ENCODE assay signal across 9 cellular contexts in the genomic region with DNA sequence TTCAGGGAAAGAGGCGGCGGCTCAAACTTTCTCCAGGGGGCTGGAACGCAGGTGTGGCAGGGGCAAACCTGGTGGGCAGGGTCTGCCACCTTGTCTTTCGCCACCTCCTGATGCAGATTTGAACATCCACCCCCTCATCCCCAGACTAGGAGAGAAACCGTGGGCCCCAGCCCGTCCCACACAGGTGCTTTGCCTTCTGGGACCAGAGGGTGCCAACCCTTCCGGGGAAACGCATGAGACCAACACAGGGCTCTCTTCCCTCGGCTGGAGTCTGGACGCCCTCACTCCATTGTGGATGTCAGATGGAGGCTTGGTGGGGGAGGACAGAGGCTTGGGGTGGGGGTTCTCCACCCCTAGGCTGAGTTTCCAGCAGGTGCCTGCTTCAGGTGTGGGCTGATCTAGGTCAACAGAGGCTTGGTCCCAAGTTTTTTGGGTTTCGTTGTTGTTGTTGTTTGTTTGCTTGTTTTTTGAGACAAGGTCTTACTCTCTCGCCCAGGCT. TPM values are rescaled to one million over a fixed set of nuclear protein-coding genes. Genes with fewer than 3 reads are reported as not detected.
DNase-seq lines count a peak whose midpoint lies in the region; ATAC-seq and TF ChIP-seq lines count a peak whose summit lies in the region.
"Had no signal": no experiment of that assay in that cellular context is flagged by ENCODE, and none has a peak within 500 bp of the region (broad histone marks: within the 10 kb centered on the region; RNA-seq: fewer than 3 reads in every experiment).

No MANE protein-coding gene starts in this region.

- no peak overlapping the region for H2AFZ ChIP-seq in H9 (ENCODE audit: low read length)

- no peak overlapping the region for H4K91ac ChIP-seq in H9 (ENCODE audit: insufficient read length, low read depth, low read length)

- H3K14ac ChIP-seq in H9 (ENCODE audit: insufficient read depth, low read length): no peak overlapping the region

- H3K9ac ChIP-seq in H9 (ENCODE audit: extremely low read depth, insufficient read length, low read length): no peak overlapping the region

- no peak overlapping the region for H2BK120ac ChIP-seq in H9 (ENCODE audit: low read depth, low read length, poor library complexity, severe bottlenecking)

- H3K36me3 ChIP-seq in A673 (ENCODE audit: insufficient read depth, low read length, poor library complexity, severe bottlenecking): no peaks in the 10 kb centered on the region
- no peaks in the 10 kb centered on the region for H3K36me3 ChIP-seq in muscle layer of duodenum (ENCODE audit: control insufficient read depth in 1 of 2, insufficient read depth in 2 of 2, low read length in 2 of 2)

- H2BK5ac ChIP-seq in H9 (ENCODE audit: insufficient read length, low read length): no peak overlapping the region

- H3K27me3 Mint-ChIP-seq in H9 (ENCODE audit: low read depth) (peaks cover 48% of the 10 kb centered on the region), brain (peaks cover 2% of the 10 kb centered on the region)

- H2BK20ac ChIP-seq in H9 (ENCODE audit: low read depth, low read length, poor library complexity, severe bottlenecking): no peak overlapping the region

- no peak overlapping the region for H4K5ac ChIP-seq in H9 (ENCODE audit: insufficient read length, low read depth, low read length)

- no peaks in the 10 kb centered on the region for H3K79me1 ChIP-seq in H9 (ENCODE audit: insufficient read depth, low read depth, low read length, poor library complexity, severe bottlenecking)

- no peak overlapping the region for H3K56ac ChIP-seq in H9 (ENCODE audit: insufficient read length, low read depth, low read length)

- no TSS peak for BruUV-seq in A673 (replicated peaks; lab: Mats Ljungman, UMichigan)

- H2AK5ac ChIP-seq in H9 (ENCODE audit: insufficient read length, low read length): no peak overlapping the region

- no peaks in the 10 kb centered on the region for H3K79me2 ChIP-seq in H9 (ENCODE audit: insufficient read depth, low read length)

- H3K4me1 Mint-ChIP-seq in H9 (peaks cover 25 to 34% of the 10 kb centered on the region in 2 experiments), brain (peaks cover 60% of the 10 kb centered on the region)

- H4K20me1 ChIP-seq in H9 (ENCODE audit: control insufficient read depth, insufficient read depth, insufficient read length): no peaks in the 10 kb centered on the region

- ATAC-seq in HG03520 (IDR thresholded peaks at IDR 0.05; ENCODE audit: unreplicated experiment): no peak

- no peak overlapping the region for H3T11ph ChIP-seq in H9 (ENCODE audit: low read length)

- no peak overlapping the region for H2BK12ac ChIP-seq in H9 (ENCODE audit: insufficient read length, low read depth, low read length)

- H3K4me1 ChIP-seq in A673 (ENCODE audit: insufficient read depth, low read length, poor library complexity, severe bottlenecking) (peaks cover 46% of the 10 kb centered on the region), H9 (ENCODE audit: insufficient read depth, low read length) (peaks cover 5% of the 10 kb centered on the region; the same call in 1 of the 2 replicates), muscle layer of duodenum (ENCODE audit: control insufficient read depth in 1 of 2, insufficient read depth in 2 of 2, low read length in 2 of 2) (peaks cover 6 to 15% of the 10 kb centered on the region in 2 donors)

- H3K4me3 ChIP-seq in A673 (ENCODE audit: low read depth, low read length, poor library complexity, severe bottlenecking): peak overlapping the region; percentile 81
- peak overlapping the region; percentile 64 to 70 for H3K4me3 ChIP-seq in muscle layer of duodenum (ENCODE audit: low read depth in 1 of 2, low read length in 2 of 2)

- no CpG with 5 or more reads among the region's 12 CpGs for WGBS in H9 (ENCODE audit: extremely low coverage, insufficient read length, low lambda C conversion rate)

- intact Hi-C loops in A673 (cut with micrococcal nuclease; ENCODE audit: unreplicated experiment): loop anchor here (2.0 to 5.0 kb wide), 3 partner anchors 289 to 604 kb away; no protein-coding TSS in a partner anchor

- peak overlapping the region; percentile 59 to 80; a peak in 3 of 5 replicates for H3K4me3 Mint-ChIP-seq in H9
- peak overlapping the region in 4 of 5 experiments; percentile 20 to 86 (median 76) for H3K4me3 Mint-ChIP-seq in brain

- H3K23ac ChIP-seq in H9 (ENCODE audit: insufficient read length, low read depth, low read length): no peak overlapping the region

- no peaks in the 10 kb centered on the region for H3K9me3 ChIP-seq in A673 (ENCODE audit: low read depth, low read length, poor library complexity, severe bottlenecking)
- H3K9me3 ChIP-seq in H9 (ENCODE audit: control insufficient read depth, low read depth, low read length): no peaks in the 10 kb centered on the region
- H3K9me3 ChIP-seq in muscle layer of duodenum (ENCODE audit: control insufficient read depth in 1 of 2, low read length in 2 of 2): no peaks in the 10 kb centered on the region

- POLR2A ChIA-PET in A673 (lab: Charles Lee; ENCODE audit: low non-redundant PET): interaction anchor here (0.7 kb wide), 1 partner anchor 433 kb away, joined by 3 read pairs; the partner anchor contains the start of gene IER5L

- H3K36me3 Mint-ChIP-seq in H9 (ENCODE audit: insufficient read depth in 1 of 3, low read depth in 3 of 3) (no peaks in the 10 kb centered on the region), brain (no peaks in the 10 kb centered on the region)

- peaks cover 5% of the 10 kb centered on the region for H3K23me2 ChIP-seq in H9 (ENCODE audit: insufficient read length, low read depth, low read length, poor library complexity, severe bottlenecking)

- H3K4ac ChIP-seq in H9 (ENCODE audit: low read depth, low read length): no peak overlapping the region

- H3K27ac ChIP-seq in A673 (ENCODE audit: low read depth, low read length, poor library complexity, severe bottlenecking) (no peak overlapping the region), H9 (ENCODE audit: insufficient read length, low read depth, low read length) (no peak overlapping the region), muscle layer of duodenum (ENCODE audit: low read length) (no peak overlapping the region)

- no peaks in the 10 kb centered on the region; a peak in 1 of 5 replicates for H3K9me3 Mint-ChIP-seq in H9
- H3K9me3 Mint-ChIP-seq in brain: peaks cover 0 to 5% (median 0%) of the 10 kb centered on the region in 5 experiments

- DNase-seq in A673 (ENCODE audit: low spot score) (no peak), H9 (no peak), NCI-H2227 (lab: John Stamatoyannopoulos, UW; ENCODE audit: unreplicated experiment) (no peak), ureter (ENCODE audit: low spot score) (no peak), cerebellum (ENCODE audit: low spot score) (no peak)

- no peak for TF ChIP-seq CTCF in A673 (conservative IDR thresholded peaks at IDR 0.05; ENCODE audit: low read depth, low read length)
- TF ChIP-seq CTCF in H9 (conservative IDR thresholded peaks at IDR 0.05): no peak
- TF ChIP-seq CTCF in brain (conservative IDR thresholded peaks at IDR 0.05): no peak

- H3K18ac ChIP-seq in H9 (ENCODE audit: insufficient read length, low read depth, low read length): no peak overlapping the region

- H3K27ac Mint-ChIP-seq in H9 (no peak overlapping the region), brain (peak overlapping the region; percentile 84 to 95 (median 92))

- no peaks in the 10 kb centered on the region for H3K27me3 ChIP-seq in A673 (replicated peaks; ENCODE audit: insufficient read depth, low read depth, low read length, poor library complexity)
- H3K27me3 ChIP-seq in H9 (ENCODE audit: insufficient read depth, low read length): no peaks in the 10 kb centered on the region
- no peaks in the 10 kb centered on the region for H3K27me3 ChIP-seq in muscle layer of duodenum (ENCODE audit: low read depth, low read length)

- peak overlapping the region; percentile 51 for H3K4me2 ChIP-seq in H9 (ENCODE audit: insufficient read depth, insufficient read length, low read length)

- CTCF ChIA-PET in A673 (lab: Charles Lee): interaction anchor here (0.5 to 1.4 kb wide), 9 partner anchors 8 to 480 kb away, joined by 3 to 6 read pairs (median 5); partner anchors contain the start of gene IER5L

- H2BK15ac ChIP-seq in H9 (ENCODE audit: low read depth, low read length): no peak overlapping the region

- H4K8ac ChIP-seq in H9 (replicated peaks; ENCODE audit: insufficient read length, low read depth, low read length): no peak overlapping the region

RNA-seq across cellular contexts. Expression of gene C9orf50, which starts 9.6 kb away (rescaled TPM):
- 0.28 TPM in 1 of 2 replicates, not detected in the other for total RNA-seq in A673 (2021)
- total RNA-seq in H9 (2021): not detected in 2 replicates
- 3.5 TPM for polyA plus RNA-seq in brain (ENCODE audit: insufficient read depth, low read depth, low replicate concordance)
- not detected for total RNA-seq in ureter
- total RNA-seq in cerebellum: not detected
- total RNA-seq: urinary bladder had no signal

RNA-seq across cellular contexts. Expression of gene NTMT1, which starts 14.6 kb away (rescaled TPM):
- total RNA-seq in A673 (2021) (82.8 and 87.1 TPM in 2 replicates), H9 (2021) (57.9 and 63.3 TPM in 2 replicates), ureter (31.2 TPM), cerebellum (14.6 TPM)
- polyA plus RNA-seq in brain (ENCODE audit: insufficient read depth, low read depth, low replicate concordance): 118 TPM

RNA-seq across cellular contexts. Expression of gene ASB6, which starts 30.6 kb away (rescaled TPM):
- 30.4 and 36.5 TPM in 2 replicates for total RNA-seq in A673 (2021)
- 21.0 and 21.6 TPM in 2 replicates for total RNA-seq in H9 (2021)
- 29.1 TPM for polyA plus RNA-seq in brain (ENCODE audit: insufficient read depth, low read depth, low replicate concordance)
- total RNA-seq in ureter: 18.8 TPM
- 14.5 TPM for total RNA-seq in cerebellum

RNA-seq across cellular contexts. Expression of gene PRRX2, which starts 54.1 kb away (rescaled TPM):
- total RNA-seq in A673 (2021): 12.7 and 16.6 TPM in 2 replicates
- 3.9 and 4.2 TPM in 2 replicates for total RNA-seq in H9 (2021)
- polyA plus RNA-seq in brain (ENCODE audit: insufficient read depth, low read depth, low replicate concordance): 0.51 TPM
- 6.5 TPM for total RNA-seq in ureter
- not detected for total RNA-seq in cerebellum

Comparison
In these comparisons a context has a peak if more than half of its experiments do, and no peak if none do; other contexts are left out.
1. H3K27ac Mint-ChIP-seq: peak in brain (5 of 5); none in H9 (0 of 3).